1 cellular context compared by ENCODE assay signal in genomic region chr7:97117372-97118188, GRCh38.
TF ChIP-seq lines count a peak whose summit lies in the region.

TSS of gene SDHAF3 (plus strand) at chr7:97117698. CDS start at chr7:97117724, 26 bp downstream.

TF ChIP-seq in K562, 482 proteins besides CTCF, POLR2A, EP300 and RAD21 (continued from another document and continues in another):
- TF ChIP-seq PRDM10 (IDR thresholded peaks at IDR 0.05; ENCODE audit: partially characterized antibody) (peak; percentile 71), TEAD4 (IDR thresholded peaks at IDR 0.05; ENCODE audit: low read length) (peak; percentile 33; the same call in 1 of the 2 replicates), TEAD4 (CRISPR knock-in tag; IDR thresholded peaks at IDR 0.05; ENCODE audit: borderline replicate concordance) (no peak), ARID1B (IDR thresholded peaks at IDR 0.05) (peak; percentile 30; the same call in 1 of the 2 replicates), TGIF2 (CRISPR knock-in tag; IDR thresholded peaks at IDR 0.05) (no peak), MAZ (CRISPR knock-in tag; conservative IDR thresholded peaks at IDR 0.05 in 1 of 2, IDR thresholded peaks at IDR 0.05 in 1 of 2) (peak; percentile 77 to 92; a peak in 3 of 4 replicates), ZBTB12 (CRISPR knock-in tag; IDR thresholded peaks at IDR 0.05) (peak; percentile 68), ZBTB7A (IDR thresholded peaks at IDR 0.05; ENCODE audit: borderline replicate concordance, control insufficient read depth, low read depth, low read length) (peak; percentile 40; the same call in 1 of the 2 replicates), HNRNPUL1 (IDR thresholded peaks at IDR 0.05; ENCODE audit: low read length) (no peak), PKNOX1 (IDR thresholded peaks at IDR 0.05) (peak; percentile 78), ZNF695 (CRISPR knock-in tag; IDR thresholded peaks at IDR 0.05) (no peak), ESRRA (IDR thresholded peaks at IDR 0.05; ENCODE audit: borderline replicate concordance, low read depth) (peak; percentile 89; the same call in 1 of the 2 replicates), TBL1XR1 (IDR thresholded peaks at IDR 0.05; ENCODE audit: low read length in 2 of 2) (peak; percentile 58 to 83; a peak in 2 of 4 replicates), RBBP5 (IDR thresholded peaks at IDR 0.05; ENCODE audit: borderline replicate concordance, insufficient read depth, low read length, poor library complexity, severe bottlenecking) (peak; percentile 93), HDAC1 (IDR thresholded peaks at IDR 0.05) (peak in 1 of 2 experiments; percentile 87; a peak in 2 of 4 replicates), DIDO1 (tag; IDR thresholded peaks at IDR 0.05; ENCODE audit: low read depth) (peak; percentile 91), NRF1 (conservative IDR thresholded peaks at IDR 0.05 in 1 of 2, IDR thresholded peaks at IDR 0.05 in 1 of 2) (peak; percentile 97 to 98), NFYB (IDR thresholded peaks at IDR 0.05; ENCODE audit: extremely low read depth, insufficient read length) (no peak), MXD1 (CRISPR knock-in tag; IDR thresholded peaks at IDR 0.05; ENCODE audit: borderline replicate concordance, poor library complexity, severe bottlenecking) (peak; percentile 13), STAT5A (IDR thresholded peaks at IDR 0.05; ENCODE audit: borderline replicate concordance, low read length) (peak; percentile 25; the same call in 1 of the 2 replicates), SIN3B (IDR thresholded peaks at IDR 0.05; ENCODE audit: low read depth) (peak; percentile 74), SNAPC5 (CRISPR knock-in tag; IDR thresholded peaks at IDR 0.05) (no peak), MEF2A (IDR thresholded peaks at IDR 0.05; ENCODE audit: control insufficient read depth, low read depth, low read length) (peak; percentile 61; the same call in 1 of the 2 replicates), PHTF2 (CRISPR knock-in tag; IDR thresholded peaks at IDR 0.05) (no peak), ESRRB (CRISPR knock-in tag; IDR thresholded peaks at IDR 0.05; ENCODE audit: borderline replicate concordance) (no peak), ZFP36 (IDR thresholded peaks at IDR 0.05; ENCODE audit: low read depth, low read length, partially characterized antibody) (peak; percentile 21), KAT7 (CRISPR knock-in tag; IDR thresholded peaks at IDR 0.05; ENCODE audit: borderline replicate concordance) (peak; percentile 92; the same call in 1 of the 2 replicates), CBX3 (IDR thresholded peaks at IDR 0.05; ENCODE audit: borderline replicate concordance in 1 of 2, low read length in 2 of 2) (peak in 1 of 2 experiments; percentile 97; a peak in 2 of 3 replicates), ZNF263 (CRISPR knock-in tag; IDR thresholded peaks at IDR 0.05; ENCODE audit: borderline replicate concordance) (peak; percentile 27; the same call in 1 of the 2 replicates), LCOR (CRISPR knock-in tag; IDR thresholded peaks at IDR 0.05) (peak; percentile 87), NR2C2 (CRISPR knock-in tag; IDR thresholded peaks at IDR 0.05) (peak; percentile 80), NR2C2 (tag; IDR thresholded peaks at IDR 0.05) (peak; percentile 94), SMARCE1 (IDR thresholded peaks at IDR 0.05) (peak; percentile 61; the same call in 1 of the 2 replicates), ZFX (CRISPR knock-in tag; IDR thresholded peaks at IDR 0.05) (peak; percentile 97), SPI1 (IDR thresholded peaks at IDR 0.05; ENCODE audit: borderline replicate concordance, low read depth, low read length) (peak; percentile 15; the same call in 1 of the 2 replicates), HMGN3 (IDR thresholded peaks at IDR 0.05; ENCODE audit: borderline replicate concordance, extremely low read depth, insufficient read length, low read depth, low read length) (peak; percentile 89), SIX5 (IDR thresholded peaks at IDR 0.05; ENCODE audit: borderline replicate concordance in 1 of 2, insufficient read depth in 1 of 2, low read depth in 1 of 2, low read length in 2 of 2) (peak; percentile 58 to 69; a peak in 3 of 4 replicates), PHF20 (IDR thresholded peaks at IDR 0.05; ENCODE audit: partially characterized antibody) (peak; percentile 97), KLF1 (tag; IDR thresholded peaks at IDR 0.05) (peak; percentile 96), ZNF644 (tag; IDR thresholded peaks at IDR 0.05; ENCODE audit: low read depth) (peak; percentile 72), KAT8 (IDR thresholded peaks at IDR 0.05; ENCODE audit: low read depth) (no peak), KLF13 (tag; IDR thresholded peaks at IDR 0.05; ENCODE audit: borderline replicate concordance, low read depth) (peak; percentile 99), EWSR1 (IDR thresholded peaks at IDR 0.05; ENCODE audit: borderline replicate concordance, low read depth, partially characterized antibody) (no peak), CHD1 (IDR thresholded peaks at IDR 0.05; ENCODE audit: low read length) (peak; percentile 69), MAFF (IDR thresholded peaks at IDR 0.05; ENCODE audit: low read length) (no peak), PREB (CRISPR knock-in tag; IDR thresholded peaks at IDR 0.05) (no peak)
- TF ChIP-seq, protein P1, sequence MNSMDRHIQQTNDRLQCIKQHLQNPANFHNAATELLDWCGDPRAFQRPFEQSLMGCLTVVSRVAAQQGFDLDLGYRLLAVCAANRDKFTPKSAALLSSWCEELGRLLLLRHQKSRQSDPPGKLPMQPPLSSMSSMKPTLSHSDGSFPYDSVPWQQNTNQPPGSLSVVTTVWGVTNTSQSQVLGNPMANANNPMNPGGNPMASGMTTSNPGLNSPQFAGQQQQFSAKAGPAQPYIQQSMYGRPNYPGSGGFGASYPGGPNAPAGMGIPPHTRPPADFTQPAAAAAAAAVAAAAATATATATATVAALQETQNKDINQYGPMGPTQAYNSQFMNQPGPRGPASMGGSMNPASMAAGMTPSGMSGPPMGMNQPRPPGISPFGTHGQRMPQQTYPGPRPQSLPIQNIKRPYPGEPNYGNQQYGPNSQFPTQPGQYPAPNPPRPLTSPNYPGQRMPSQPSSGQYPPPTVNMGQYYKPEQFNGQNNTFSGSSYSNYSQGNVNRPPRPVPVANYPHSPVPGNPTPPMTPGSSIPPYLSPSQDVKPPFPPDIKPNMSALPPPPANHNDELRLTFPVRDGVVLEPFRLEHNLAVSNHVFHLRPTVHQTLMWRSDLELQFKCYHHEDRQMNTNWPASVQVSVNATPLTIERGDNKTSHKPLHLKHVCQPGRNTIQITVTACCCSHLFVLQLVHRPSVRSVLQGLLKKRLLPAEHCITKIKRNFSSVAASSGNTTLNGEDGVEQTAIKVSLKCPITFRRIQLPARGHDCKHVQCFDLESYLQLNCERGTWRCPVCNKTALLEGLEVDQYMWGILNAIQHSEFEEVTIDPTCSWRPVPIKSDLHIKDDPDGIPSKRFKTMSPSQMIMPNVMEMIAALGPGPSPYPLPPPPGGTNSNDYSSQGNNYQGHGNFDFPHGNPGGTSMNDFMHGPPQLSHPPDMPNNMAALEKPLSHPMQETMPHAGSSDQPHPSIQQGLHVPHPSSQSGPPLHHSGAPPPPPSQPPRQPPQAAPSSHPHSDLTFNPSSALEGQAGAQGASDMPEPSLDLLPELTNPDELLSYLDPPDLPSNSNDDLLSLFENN (IDR thresholded peaks at IDR 0.05; ENCODE audit: low read depth in 2 of 2, low read length in 2 of 2) = peak; percentile 10 to 60; a peak in 2 of 4 replicates
- TF ChIP-seq, protein P2, sequence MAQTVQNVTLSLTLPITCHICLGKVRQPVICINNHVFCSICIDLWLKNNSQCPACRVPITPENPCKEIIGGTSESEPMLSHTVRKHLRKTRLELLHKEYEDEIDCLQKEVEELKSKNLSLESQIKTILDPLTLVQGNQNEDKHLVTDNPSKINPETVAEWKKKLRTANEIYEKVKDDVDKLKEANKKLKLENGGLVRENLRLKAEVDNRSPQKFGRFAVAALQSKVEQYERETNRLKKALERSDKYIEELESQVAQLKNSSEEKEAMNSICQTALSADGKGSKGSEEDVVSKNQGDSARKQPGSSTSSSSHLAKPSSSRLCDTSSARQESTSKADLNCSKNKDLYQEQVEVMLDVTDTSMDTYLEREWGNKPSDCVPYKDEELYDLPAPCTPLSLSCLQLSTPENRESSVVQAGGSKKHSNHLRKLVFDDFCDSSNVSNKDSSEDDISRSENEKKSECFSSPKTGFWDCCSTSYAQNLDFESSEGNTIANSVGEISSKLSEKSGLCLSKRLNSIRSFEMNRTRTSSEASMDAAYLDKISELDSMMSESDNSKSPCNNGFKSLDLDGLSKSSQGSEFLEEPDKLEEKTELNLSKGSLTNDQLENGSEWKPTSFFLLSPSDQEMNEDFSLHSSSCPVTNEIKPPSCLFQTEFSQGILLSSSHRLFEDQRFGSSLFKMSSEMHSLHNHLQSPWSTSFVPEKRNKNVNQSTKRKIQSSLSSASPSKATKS (CRISPR knock-in tag; IDR thresholded peaks at IDR 0.05) = no peak
- TF ChIP-seq, protein P3, sequence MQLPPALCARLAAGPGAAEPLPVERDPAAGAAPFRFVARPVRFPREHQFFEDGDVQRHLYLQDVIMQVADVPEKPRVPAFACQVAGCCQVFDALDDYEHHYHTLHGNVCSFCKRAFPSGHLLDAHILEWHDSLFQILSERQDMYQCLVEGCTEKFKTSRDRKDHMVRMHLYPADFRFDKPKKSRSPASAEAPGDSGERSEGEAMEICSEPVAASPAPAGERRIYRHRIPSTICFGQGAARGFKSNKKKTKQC (CRISPR knock-in tag; IDR thresholded peaks at IDR 0.05) = peak; percentile 81; the same call in 1 of the 2 replicates
- TF ChIP-seq, protein P4, sequence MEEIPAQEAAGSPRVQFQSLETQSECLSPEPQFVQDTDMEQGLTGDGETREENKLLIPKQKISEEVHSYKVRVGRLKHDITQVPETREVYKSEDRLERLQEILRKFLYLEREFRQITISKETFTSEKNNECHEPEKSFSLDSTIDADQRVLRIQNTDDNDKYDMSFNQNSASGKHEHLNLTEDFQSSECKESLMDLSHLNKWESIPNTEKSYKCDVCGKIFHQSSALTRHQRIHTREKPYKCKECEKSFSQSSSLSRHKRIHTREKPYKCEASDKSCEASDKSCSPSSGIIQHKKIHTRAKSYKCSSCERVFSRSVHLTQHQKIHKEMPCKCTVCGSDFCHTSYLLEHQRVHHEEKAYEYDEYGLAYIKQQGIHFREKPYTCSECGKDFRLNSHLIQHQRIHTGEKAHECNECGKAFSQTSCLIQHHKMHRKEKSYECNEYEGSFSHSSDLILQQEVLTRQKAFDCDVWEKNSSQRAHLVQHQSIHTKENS (CRISPR knock-in tag; IDR thresholded peaks at IDR 0.05) = no peak
